In the genomic region with DNA sequence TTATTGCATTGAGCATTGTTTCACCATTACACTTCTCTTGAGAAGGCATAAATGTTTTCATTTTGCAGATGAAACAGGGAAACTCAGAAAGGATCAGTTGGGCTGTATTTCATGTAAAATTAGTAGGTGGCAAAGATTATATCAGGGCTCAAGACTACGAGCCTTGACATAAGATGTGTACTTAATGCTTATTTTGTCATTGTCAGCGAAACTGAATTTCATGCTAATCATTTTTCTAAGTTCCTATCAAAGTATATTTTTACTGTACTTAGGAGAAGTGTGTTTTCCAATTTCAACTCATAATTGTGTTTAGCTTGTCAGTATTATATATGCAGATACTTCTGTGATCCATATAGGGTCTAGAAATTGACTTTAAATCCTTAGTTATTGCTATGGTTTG, we compare ENCODE assay signal across 38 cellular contexts.
"Had no signal": no experiment of that assay in that cellular context is flagged by ENCODE, and none has a peak within 500 bp of the region (broad histone marks: within the 10 kb centered on the region; RNA-seq: fewer than 3 reads in every experiment).

No MANE protein-coding gene starts in this region.

- H3K27me3 ChIP-seq: ascending aorta, cardiac muscle cell had no signal

- H3K4me1 Mint-ChIP-seq: activated CD4-positive, alpha-beta memory T cell treated with anti-CD3 and anti-CD28 coated beads, Interleukin-2, amount 10 ng/mL, durations not matched to agents 7 days and 5 days; activated CD4-positive, alpha-beta T cell treated with anti-CD3 and anti-CD28 coated beads for 36 hours; activated CD4-positive, alpha-beta T cell treated with anti-CD3 and anti-CD28 coated beads, Interleukin-2, amount 10 ng/mL, durations not matched to agents 7 days and 5 days; activated CD8-positive, alpha-beta memory T cell treated with anti-CD3 and anti-CD28 coated beads, Interleukin-2, amount 10 ng/mL, durations not matched to agents 7 days and 5 days; activated naive CD4-positive, alpha-beta T cell treated with anti-CD3 and anti-CD28 coated beads, Interleukin-2, amount 10 ng/mL, durations not matched to agents 7 days and 5 days; activated naive CD4-positive, alpha-beta T cell treated with anti-CD3 and anti-CD28 coated beads, Interleukin-2, amount 50 U/mL, for 24 hours; activated naive CD8-positive, alpha-beta T cell treated with anti-CD3 and anti-CD28 coated beads, Interleukin-2, amount 10 ng/mL, durations not matched to agents 7 days and 5 days; activated naive CD8-positive, alpha-beta T cell treated with anti-CD3 and anti-CD28 coated beads, Interleukin-2, amount 50 U/mL, for 24 hours had no signal

- H3K27ac ChIP-seq: ascending aorta, cardiac muscle cell, WERI-Rb-1 had no signal

- H3K27me3 Mint-ChIP-seq: activated CD4-positive, alpha-beta memory T cell treated with anti-CD3 and anti-CD28 coated beads, Interleukin-2, amount 10 ng/mL, durations not matched to agents 7 days and 5 days; activated CD4-positive, alpha-beta T cell treated with anti-CD3 and anti-CD28 coated beads for 36 hours; activated CD4-positive, alpha-beta T cell treated with anti-CD3 and anti-CD28 coated beads, Interleukin-2, amount 10 ng/mL, durations not matched to agents 7 days and 5 days; activated CD8-positive, alpha-beta memory T cell treated with anti-CD3 and anti-CD28 coated beads, Interleukin-2, amount 10 ng/mL, durations not matched to agents 7 days and 5 days; activated naive CD4-positive, alpha-beta T cell treated with anti-CD3 and anti-CD28 coated beads, Interleukin-2, amount 10 ng/mL, durations not matched to agents 7 days and 5 days; activated naive CD4-positive, alpha-beta T cell treated with anti-CD3 and anti-CD28 coated beads, Interleukin-2, amount 50 U/mL, for 24 hours; activated naive CD8-positive, alpha-beta T cell; activated naive CD8-positive, alpha-beta T cell treated with anti-CD3 and anti-CD28 coated beads, Interleukin-2, amount 10 ng/mL, durations not matched to agents 7 days and 5 days; activated naive CD8-positive, alpha-beta T cell treated with anti-CD3 and anti-CD28 coated beads, Interleukin-2, amount 50 U/mL, for 24 hours; activated T-cell treated with anti-CD3 and anti-CD28 coated beads, Interleukin-2, amount 50 U/mL, for 24 hours; brain had no signal

- H3K4me3 ChIP-seq: ascending aorta, cardiac muscle cell had no signal

- DNase-seq: activated CD4-positive, alpha-beta memory T cell treated with anti-CD3 and anti-CD28 coated beads, Interleukin-2, amount 10 ng/mL, durations not matched to agents 7 days and 5 days; activated CD4-positive, alpha-beta T cell treated with anti-CD3 and anti-CD28 coated beads for 1 hour; activated CD4-positive, alpha-beta T cell treated with anti-CD3 and anti-CD28 coated beads for 36 hours; activated CD4-positive, alpha-beta T cell treated with anti-CD3 and anti-CD28 coated beads for 48 hours; activated CD4-positive, alpha-beta T cell treated with anti-CD3 and anti-CD28 coated beads, Interleukin-2, amount 10 ng/mL, durations not matched to agents 7 days and 5 days; activated CD4-positive, alpha-beta T cell treated with anti-CD3 and anti-CD28 coated beads, Interleukin-2, amount 50 U/mL, for 48 hours; activated CD4-positive, CD25-positive, alpha-beta regulatory T cell; activated CD8-positive, alpha-beta memory T cell treated with anti-CD3 and anti-CD28 coated beads for 24 hours; activated CD8-positive, alpha-beta memory T cell treated with anti-CD3 and anti-CD28 coated beads, Interleukin-2, amount 10 ng/mL, durations not matched to agents 7 days and 5 days; activated CD8-positive, alpha-beta memory T cell treated with anti-CD3 and anti-CD28 coated beads, Interleukin-2, amount 50 U/mL, for 48 hours; activated CD8-positive, alpha-beta T cell treated with anti-CD3 and anti-CD28 coated beads, Interleukin-2, amount 10 ng/mL, durations not matched to agents 7 days and 5 days; activated effector memory CD4-positive, alpha-beta T cell treated with Interleukin-2 at 50 U/mL for 16 hours; activated gamma-delta T cell; activated naive CD4-positive, alpha-beta T cell treated with anti-CD3 and anti-CD28 coated beads, Interleukin-2, amount 10 ng/mL, durations not matched to agents 7 days and 5 days; activated naive CD4-positive, alpha-beta T cell treated with Interleukin-2 at 50 U/mL for 16 hours; activated naive CD8-positive, alpha-beta T cell treated with anti-CD3 and anti-CD28 coated beads, Interleukin-2, amount 10 ng/mL, durations not matched to agents 7 days and 5 days; activated naive CD8-positive, alpha-beta T cell treated with anti-CD3 and anti-CD28 coated beads, Interleukin-2, amount 50 U/mL, for 24 hours; activated T-cell treated with anti-CD3 and anti-CD28 coated beads, Interleukin-2, amount 50 U/mL, for 24 hours; activated T-cell treated with anti-CD3 and anti-CD28 coated beads, Interleukin-2, amount 50 U/mL, for 48 hours; amygdala; anterior cingulate cortex; central memory CD4-positive, alpha-beta T cell; T-helper 1 cell; T-helper 2 cell; T-helper 9 cell; WERI-Rb-1 had no signal

- H3K27ac Mint-ChIP-seq: activated CD4-positive, alpha-beta memory T cell treated with anti-CD3 and anti-CD28 coated beads, Interleukin-2, amount 10 ng/mL, durations not matched to agents 7 days and 5 days; activated CD4-positive, alpha-beta T cell treated with anti-CD3 and anti-CD28 coated beads for 36 hours; activated CD4-positive, alpha-beta T cell treated with anti-CD3 and anti-CD28 coated beads, Interleukin-2, amount 10 ng/mL, durations not matched to agents 7 days and 5 days; activated CD8-positive, alpha-beta memory T cell treated with anti-CD3 and anti-CD28 coated beads, Interleukin-2, amount 10 ng/mL, durations not matched to agents 7 days and 5 days; activated CD8-positive, alpha-beta T cell treated with anti-CD3 and anti-CD28 coated beads, Interleukin-2, amount 10 ng/mL, durations not matched to agents 7 days and 5 days; activated naive CD4-positive, alpha-beta T cell treated with anti-CD3 and anti-CD28 coated beads, Interleukin-2, amount 10 ng/mL, durations not matched to agents 7 days and 5 days; activated naive CD4-positive, alpha-beta T cell treated with anti-CD3 and anti-CD28 coated beads, Interleukin-2, amount 50 U/mL, for 24 hours; activated naive CD8-positive, alpha-beta T cell; activated naive CD8-positive, alpha-beta T cell treated with anti-CD3 and anti-CD28 coated beads, Interleukin-2, amount 10 ng/mL, durations not matched to agents 7 days and 5 days; activated naive CD8-positive, alpha-beta T cell treated with anti-CD3 and anti-CD28 coated beads, Interleukin-2, amount 50 U/mL, for 24 hours; activated T-cell treated with anti-CD3 and anti-CD28 coated beads, Interleukin-2, amount 50 U/mL, for 24 hours; activated T-helper 2 cell treated with anti-CD3 and anti-CD28 coated beads, Interferon-gamma antibody, Interleukin-2, Interleukin-4, amounts not matched to agents 10 μg/mL and 5 μg/mL and 100 μg/mL, durations not matched to agents 14 hours and 24 hours and 36 hours; brain; T-helper 1 cell treated with Interleukin-12 subunit alpha and Interleukin-12 subunit beta and Interleukin-4 antibody, amounts not matched to agents 30 μg/mL and 1 μg/mL, for 36 hours; T-helper 2 cell treated with Interferon-gamma antibody and Interleukin-4, amounts not matched to agents 5 μg/mL and 100 μg/mL, for 36 hours; WTC11 had no signal

- FAIRE-seq: bronchial epithelial cell, TTC549 had no signal

- H3K4me3 Mint-ChIP-seq: activated CD4-positive, alpha-beta memory T cell treated with anti-CD3 and anti-CD28 coated beads, Interleukin-2, amount 10 ng/mL, durations not matched to agents 7 days and 5 days; activated CD4-positive, alpha-beta T cell treated with anti-CD3 and anti-CD28 coated beads for 36 hours; activated CD4-positive, alpha-beta T cell treated with anti-CD3 and anti-CD28 coated beads, Interleukin-2, amount 10 ng/mL, durations not matched to agents 7 days and 5 days; activated CD8-positive, alpha-beta memory T cell treated with anti-CD3 and anti-CD28 coated beads, Interleukin-2, amount 10 ng/mL, durations not matched to agents 7 days and 5 days; activated CD8-positive, alpha-beta T cell treated with anti-CD3 and anti-CD28 coated beads, Interleukin-2, amount 10 ng/mL, durations not matched to agents 7 days and 5 days; activated naive CD4-positive, alpha-beta T cell treated with anti-CD3 and anti-CD28 coated beads, Interleukin-2, amount 10 ng/mL, durations not matched to agents 7 days and 5 days; activated naive CD4-positive, alpha-beta T cell treated with anti-CD3 and anti-CD28 coated beads, Interleukin-2, amount 50 U/mL, for 24 hours; activated naive CD8-positive, alpha-beta T cell; activated naive CD8-positive, alpha-beta T cell treated with anti-CD3 and anti-CD28 coated beads, Interleukin-2, amount 10 ng/mL, durations not matched to agents 7 days and 5 days; activated naive CD8-positive, alpha-beta T cell treated with anti-CD3 and anti-CD28 coated beads, Interleukin-2, amount 50 U/mL, for 24 hours; activated T-cell treated with anti-CD3 and anti-CD28 coated beads, Interleukin-2, amount 50 U/mL, for 24 hours; brain; T-helper 1 cell treated with Interleukin-12 subunit alpha and Interleukin-12 subunit beta and Interleukin-4 antibody, amounts not matched to agents 30 μg/mL and 1 μg/mL, for 36 hours; T-helper 2 cell treated with Interferon-gamma antibody and Interleukin-4, amounts not matched to agents 5 μg/mL and 100 μg/mL, for 36 hours; WTC11 had no signal

- ATAC-seq: activated CD4-positive, alpha-beta T cell treated with anti-CD3 and anti-CD28 coated beads for 36 hours; activated CD4-positive, CD25-positive, alpha-beta regulatory T cell treated with anti-CD3 and anti-CD28 coated beads, Interleukin-2, amount 50 U/mL, for 24 hours; activated CD8-positive, alpha-beta memory T cell treated with anti-CD3 and anti-CD28 coated beads, Interleukin-2, amount 10 ng/mL, durations not matched to agents 7 days and 5 days; activated CD8-positive, alpha-beta T cell treated with anti-CD3 and anti-CD28 coated beads, Interleukin-2, amount 10 ng/mL, durations not matched to agents 7 days and 5 days; activated naive CD8-positive, alpha-beta T cell treated with anti-CD3 and anti-CD28 coated beads, Interleukin-2, amount 50 U/mL, for 24 hours; WTC11 had no signal

- H3K9me3 Mint-ChIP-seq: activated naive CD8-positive, alpha-beta T cell treated with anti-CD3 and anti-CD28 coated beads, Interleukin-2, amount 50 U/mL, for 24 hours had no signal

- H3K36me3 ChIP-seq: ascending aorta, cardiac muscle cell, WERI-Rb-1 had no signal

- H3K36me3 Mint-ChIP-seq: activated CD8-positive, alpha-beta memory T cell treated with anti-CD3 and anti-CD28 coated beads, Interleukin-2, amount 10 ng/mL, durations not matched to agents 7 days and 5 days; activated naive CD4-positive, alpha-beta T cell treated with anti-CD3 and anti-CD28 coated beads, Interleukin-2, amount 10 ng/mL, durations not matched to agents 7 days and 5 days; activated naive CD4-positive, alpha-beta T cell treated with anti-CD3 and anti-CD28 coated beads, Interleukin-2, amount 50 U/mL, for 24 hours; activated naive CD8-positive, alpha-beta T cell; activated naive CD8-positive, alpha-beta T cell treated with anti-CD3 and anti-CD28 coated beads, Interleukin-2, amount 10 ng/mL, durations not matched to agents 7 days and 5 days; WTC11 had no signal

- H3K9me3 ChIP-seq: ascending aorta had no signal
